In genomic region chr7:140673770-140674155, GRCh38 we compare ENCODE assay signal across 8 cellular contexts. TPM values are rescaled to one million over a fixed set of nuclear protein-coding genes. Genes with fewer than 3 reads are reported as not detected.
DNase-seq lines count a peak whose midpoint lies in the region; ATAC-seq, FAIRE-seq and TF ChIP-seq lines count a peak whose summit lies in the region.

No MANE protein-coding gene starts in this region.

- H3K9me1 ChIP-seq in K562 (ENCODE audit: control insufficient read depth, insufficient read depth, low read length): no peaks in the 10 kb centered on the region

- no peak overlapping the region for H3K27ac ChIP-seq in K562 (ENCODE audit: extremely low read depth, low read depth, low read length)
- H3K27ac ChIP-seq in layer of hippocampus (ENCODE audit: low read depth, low read length): peak overlapping the region; percentile 73
- peak overlapping the region; percentile 72 to 82 for H3K27ac ChIP-seq in testis

- ATAC-seq in K562 (no peak), HG02884 (IDR thresholded peaks at IDR 0.05; ENCODE audit: unreplicated experiment) (no peak), GM21717 (IDR thresholded peaks at IDR 0.05; ENCODE audit: unreplicated experiment) (no peak)

- no peaks in the 10 kb centered on the region for H4K20me1 ChIP-seq in K562 (replicated peaks; ENCODE audit: control insufficient read depth, insufficient read depth, low read length)

- no peaks in the 10 kb centered on the region for H3K36me3 ChIP-seq in K562 (ENCODE audit: control insufficient read depth, insufficient read depth, low read length)
- no peaks in the 10 kb centered on the region for H3K36me3 ChIP-seq in testis (ENCODE audit: low read depth, missing control alignments)

- TF ChIP-seq CTCF in K562 (IDR thresholded peaks at IDR 0.05 in 2 of 3, conservative IDR thresholded peaks at IDR 0.05 in 1 of 3; ENCODE audit: insufficient read depth in 2 of 3, low read depth in 1 of 3, low read length in 3 of 3): no peak
- TF ChIP-seq CTCF in testis (IDR thresholded peaks at IDR 0.05): no peak

- DNase-seq in NCI-H345 (lab: John Stamatoyannopoulos, UW) (peak; percentile 31), NCI-H345 treated with DMSO at 0.1 percent for 48 hours (lab: John Stamatoyannopoulos, UW; ENCODE audit: unreplicated experiment) (no peak), K562 (ENCODE audit: extremely low read depth in 1 of 4, low spot score in 3 of 4) (no peak), testis (no peak), NOMO-1 treated with DMSO at 0.1 percent for 48 hours (lab: John Stamatoyannopoulos, UW; ENCODE audit: unreplicated experiment) (no peak)

- CTCF ChIA-PET in K562 (lab: Yijun Ruan, JAX; ENCODE audit: low intra/inter-chr PET ratio): no interaction called here

- H3K79me2 ChIP-seq in K562 (ENCODE audit: control insufficient read depth, insufficient read depth, low read length): no peaks in the 10 kb centered on the region

- H3K4me3 ChIP-seq in K562 (peak overlapping the region; percentile 77; the same call in 1 of the 2 replicates), testis (peak overlapping the region; percentile 77 to 83)

- no peak for TF ChIP-seq RAD21 in K562 (CRISPR knock-in tag; conservative IDR thresholded peaks at IDR 0.05 in 1 of 2, IDR thresholded peaks at IDR 0.05 in 1 of 2)

- H2AFZ ChIP-seq in K562 (ENCODE audit: low read depth, low read length): peak overlapping the region; percentile 88

- BruUV-seq in K562 (replicated peaks; lab: Mats Ljungman, UMichigan): no TSS peak

- TF ChIP-seq POLR2A in K562 (conservative IDR thresholded peaks at IDR 0.05): no peak
- TF ChIP-seq POLR2A in testis (IDR thresholded peaks at IDR 0.05): no peak

- FAIRE-seq in K562 (lab: Jason Lieb, UNC): no peak

- no peak for TF ChIP-seq EP300 in K562 (IDR thresholded peaks at IDR 0.05; ENCODE audit: low read length)

- peak overlapping the region; percentile 74 for H3K4me2 ChIP-seq in K562 (ENCODE audit: insufficient read depth, low read length)

- WGBS in K562 (ENCODE audit: insufficient coverage, low coverage, missing lambda C conversion rate): 78% methylated on average over 18 of the region's 18 CpGs
- WGBS in testis, 2 donors: 10 to 20% methylated on average over 2 to 18 of the region's 18 CpGs

- H3K4me1 ChIP-seq in K562 (replicated peaks in 1 of 2; ENCODE audit: control insufficient read depth in 2 of 2, insufficient read depth in 2 of 2, low read length in 2 of 2): peaks cover 24 to 40% of the 10 kb centered on the region in 2 experiments; a peak in 4 of 5 replicates
- H3K4me1 ChIP-seq in testis: no peaks in the 10 kb centered on the region

- POLR2A ChIA-PET in K562 (lab: Yijun Ruan, JAX): interaction anchor here (0.6 to 1.1 kb wide), 3 partner anchors 21 to 373 kb away, joined by 3 to 4 read pairs (median 3); no protein-coding TSS in a partner anchor

- in situ Hi-C loops in K562 (cut with MboI): no loop called here

- no peaks in the 10 kb centered on the region for H3K27me3 ChIP-seq in K562 (ENCODE audit: control insufficient read depth in 2 of 2, insufficient read depth in 2 of 2, low read length in 2 of 2)
- H3K27me3 ChIP-seq in layer of hippocampus (ENCODE audit: control insufficient read depth, insufficient read depth, low read length): no peaks in the 10 kb centered on the region
- H3K27me3 ChIP-seq in testis: no peaks in the 10 kb centered on the region

- peak overlapping the region; percentile 61 to 95; a peak in 3 of 4 replicates for H3K9ac ChIP-seq in K562 (ENCODE audit: insufficient read depth in 1 of 2, low read depth in 2 of 2, low read length in 2 of 2)

- intact Hi-C loops in K562 (cut with micrococcal nuclease) (loop anchor here (10.0 kb wide), 2 partner anchors 311 to 861 kb away; no protein-coding TSS in a partner anchor), testis (cut with DNase I; ENCODE audit: low total_unique reads) (no loop called here)

- H3K9me3 ChIP-seq in K562 (replicated peaks; ENCODE audit: control insufficient read depth, insufficient read depth, low read depth, low read length) (no peaks in the 10 kb centered on the region), testis (no peaks in the 10 kb centered on the region)

TF ChIP-seq in K562, 482 proteins besides CTCF, POLR2A, EP300 and RAD21 (continues in another document):
- TF ChIP-seq EHMT2 (IDR thresholded peaks at IDR 0.05): no peak
- no peak for TF ChIP-seq ZNF324 (CRISPR knock-in tag; IDR thresholded peaks at IDR 0.05)
- no peak for TF ChIP-seq GABPA (tag; conservative IDR thresholded peaks at IDR 0.05; ENCODE audit: low read depth)
- TF ChIP-seq ZNF644 (tag; IDR thresholded peaks at IDR 0.05; ENCODE audit: low read depth): no peak
- TF ChIP-seq NR3C1 (CRISPR knock-in tag; IDR thresholded peaks at IDR 0.05): no peak
- no peak for TF ChIP-seq HCFC1 (IDR thresholded peaks at IDR 0.05; ENCODE audit: low read depth, low read length)
- TF ChIP-seq JUN (IDR thresholded peaks at IDR 0.05; ENCODE audit: borderline replicate concordance, low read depth, low read length): no peak
- 0 out of 2 replicates have a peak, but pooled peaks have one; percentile 36 for TF ChIP-seq JUN (CRISPR knock-in tag; IDR thresholded peaks at IDR 0.05; ENCODE audit: borderline replicate concordance)
- no peak for TF ChIP-seq PHF21A (IDR thresholded peaks at IDR 0.05; ENCODE audit: borderline replicate concordance, low read depth)
- TF ChIP-seq RBM34 (IDR thresholded peaks at IDR 0.05; ENCODE audit: borderline replicate concordance, insufficient read depth, low read length): no peak

RNA-seq across cellular contexts. Expression of gene ADCK2, which starts 1.0 kb away (rescaled TPM):
- 7.9 and 18.9 TPM in 2 replicates for total RNA-seq in K562 (2011; cell fraction: chromatin; rRNA removed; ENCODE audit: low replicate concordance)
- total RNA-seq in K562 (2011; cell fraction: nucleolus; rRNA removed): 18.3 and 25.7 TPM in 2 replicates
- 16.6 and 17.8 TPM in 2 replicates for total RNA-seq in K562 (2011; cell fraction: nucleoplasm; rRNA removed)
- total RNA-seq in K562 (2014; rRNA removed): 10.6 and 12.9 TPM in 2 replicates
- total RNA-seq in K562 (2014; rRNA removed; fragmentation: Illumina TruSeq; extraction: Trizol): 9.1 and 10.3 TPM in 2 replicates
- total RNA-seq in K562 (2015; rRNA removed; fragmentation: Illumina TruSeq; extraction: Trizol): 13.3 and 13.8 TPM in 2 replicates
- 13.8 and 14.3 TPM in 2 replicates for total RNA-seq in K562 (2021)
- 12.0 and 12.8 TPM in 2 replicates for polyA plus RNA-seq in K562 (2011; rRNA removed)
- polyA plus RNA-seq in K562 (2011; cell fraction: cytosol; rRNA removed): 9.7 and 13.6 TPM in 2 replicates
- 7.2 and 7.7 TPM in 2 replicates for polyA plus RNA-seq in K562 (2011; cell fraction: nucleus; rRNA removed)
- 12.2 and 28.1 TPM in 2 replicates for polyA plus RNA-seq in K562 (2012)
- polyA plus RNA-seq in K562 (2014; fragmentation: Illumina TruSeq; extraction: Trizol): 7.7 and 9.4 TPM in 2 replicates
- 1 to 10 TPM in 1 of 2 experiments, under 1 TPM in 1; 0.08 to 1.1 TPM for polyA plus RNA-seq in K562 (2014; fragmentation: Nextera tagmentation; extraction: Ambion mirVana)
- polyA plus RNA-seq in K562 (2014; rRNA removed): 9.7 and 10.1 TPM in 2 replicates
- polyA minus RNA-seq in K562 (2011; rRNA and poly(A)+ RNA removed): 13.7 and 15.8 TPM in 2 replicates
- 9.4 and 9.5 TPM in 2 replicates for polyA minus RNA-seq in K562 (2011; cell fraction: cytosol; rRNA and poly(A)+ RNA removed)
- polyA minus RNA-seq in K562 (2011; cell fraction: nucleus; rRNA and poly(A)+ RNA removed): 5.8 and 8.3 TPM in 2 replicates
- total RNA-seq in testis: 10 to 100 TPM; 20.4 to 21.2 TPM
- 12.9 TPM for polyA plus RNA-seq in testis (ENCODE audit: insufficient read depth, low read depth, low replicate concordance)

RNA-seq across cellular contexts. Expression of gene NDUFB2, which starts 22.7 kb away (rescaled TPM):
- total RNA-seq in K562 (2011; cell fraction: chromatin; rRNA removed; ENCODE audit: low replicate concordance): 79.2 and 130 TPM in 2 replicates
- 76.4 and 80.7 TPM in 2 replicates for total RNA-seq in K562 (2011; cell fraction: nucleolus; rRNA removed)
- total RNA-seq in K562 (2011; cell fraction: nucleoplasm; rRNA removed): 109 and 165 TPM in 2 replicates
- 303 and 359 TPM in 2 replicates for total RNA-seq in K562 (2014; rRNA removed)
- total RNA-seq in K562 (2014; rRNA removed; fragmentation: Illumina TruSeq; extraction: Trizol): 320 and 326 TPM in 2 replicates
- total RNA-seq in K562 (2015; rRNA removed; fragmentation: Illumina TruSeq; extraction: Trizol): 273 and 287 TPM in 2 replicates
- total RNA-seq in K562 (2021): 304 and 329 TPM in 2 replicates
- 540 and 563 TPM in 2 replicates for polyA plus RNA-seq in K562 (2011; rRNA removed)
- polyA plus RNA-seq in K562 (2011; cell fraction: cytosol; rRNA removed): 1,462 and 1,579 TPM in 2 replicates
- 200 and 270 TPM in 2 replicates for polyA plus RNA-seq in K562 (2011; cell fraction: nucleus; rRNA removed)
- 195 and 484 TPM in 2 replicates for polyA plus RNA-seq in K562 (2012)
- 220 and 292 TPM in 2 replicates for polyA plus RNA-seq in K562 (2014; fragmentation: Illumina TruSeq; extraction: Trizol)
- 1,000 to 10,000 TPM; 1,937 to 2,075 TPM for polyA plus RNA-seq in K562 (2014; fragmentation: Nextera tagmentation; extraction: Ambion mirVana)
- 465 and 510 TPM in 2 replicates for polyA plus RNA-seq in K562 (2014; rRNA removed)
- 64.1 and 78.0 TPM in 2 replicates for polyA minus RNA-seq in K562 (2011; rRNA and poly(A)+ RNA removed)
- 36.6 and 38.4 TPM in 2 replicates for polyA minus RNA-seq in K562 (2011; cell fraction: cytosol; rRNA and poly(A)+ RNA removed)
- 20.3 and 43.4 TPM in 2 replicates for polyA minus RNA-seq in K562 (2011; cell fraction: nucleus; rRNA and poly(A)+ RNA removed)
- 100 to 1,000 TPM; 187 to 292 TPM for total RNA-seq in testis
- polyA plus RNA-seq in testis (ENCODE audit: insufficient read depth, low read depth, low replicate concordance): 180 TPM

RNA-seq across cellular contexts. Expression of gene DENND2A, which starts 33.1 kb away (rescaled TPM):
- total RNA-seq in K562 (2011; cell fraction: chromatin; rRNA removed; ENCODE audit: low replicate concordance): not detected in 2 replicates
- total RNA-seq in K562 (2011; cell fraction: nucleolus; rRNA removed): not detected in 2 replicates
- not detected in 2 replicates for total RNA-seq in K562 (2011; cell fraction: nucleoplasm; rRNA removed)
- not detected in 2 replicates for total RNA-seq in K562 (2014; rRNA removed)
- not detected in 2 replicates for total RNA-seq in K562 (2014; rRNA removed; fragmentation: Illumina TruSeq; extraction: Trizol)
- not detected in 2 replicates for total RNA-seq in K562 (2015; rRNA removed; fragmentation: Illumina TruSeq; extraction: Trizol)
- total RNA-seq in K562 (2021): 0.16 TPM in 1 of 2 replicates, not detected in the other
- polyA plus RNA-seq in K562 (2011; rRNA removed): not detected in 2 replicates
- not detected in 2 replicates for polyA plus RNA-seq in K562 (2011; cell fraction: cytosol; rRNA removed)
- polyA plus RNA-seq in K562 (2011; cell fraction: nucleus; rRNA removed): 0.18 TPM in 1 of 2 replicates, not detected in the other
- polyA plus RNA-seq in K562 (2012): not detected in 2 replicates
- polyA plus RNA-seq in K562 (2014; fragmentation: Illumina TruSeq; extraction: Trizol): not detected in 2 replicates
- polyA plus RNA-seq in K562 (2014; fragmentation: Nextera tagmentation; extraction: Ambion mirVana): not detected
- not detected in 2 replicates for polyA plus RNA-seq in K562 (2014; rRNA removed)
- not detected in 2 replicates for polyA minus RNA-seq in K562 (2011; rRNA and poly(A)+ RNA removed)
- polyA minus RNA-seq in K562 (2011; cell fraction: cytosol; rRNA and poly(A)+ RNA removed): not detected in 2 replicates
- not detected in 2 replicates for polyA minus RNA-seq in K562 (2011; cell fraction: nucleus; rRNA and poly(A)+ RNA removed)
- total RNA-seq in testis: 1 to 10 TPM; 4.1 to 5.5 TPM
- polyA plus RNA-seq in testis (ENCODE audit: insufficient read depth, low read depth, low replicate concordance): 8.5 TPM

Comparison
In these comparisons a context has a peak if more than half of its experiments do, and no peak if none do; other contexts are left out.
1. RNA of gene DENND2A, which starts 33.1 kb away (total RNA-seq): 4.1 to 5.5 TPM in testis; 0.16 TPM in K562; every median in the first group is over 4 times any median in the second.